ENCODE assay signal across 23 cellular contexts in the genomic region with DNA sequence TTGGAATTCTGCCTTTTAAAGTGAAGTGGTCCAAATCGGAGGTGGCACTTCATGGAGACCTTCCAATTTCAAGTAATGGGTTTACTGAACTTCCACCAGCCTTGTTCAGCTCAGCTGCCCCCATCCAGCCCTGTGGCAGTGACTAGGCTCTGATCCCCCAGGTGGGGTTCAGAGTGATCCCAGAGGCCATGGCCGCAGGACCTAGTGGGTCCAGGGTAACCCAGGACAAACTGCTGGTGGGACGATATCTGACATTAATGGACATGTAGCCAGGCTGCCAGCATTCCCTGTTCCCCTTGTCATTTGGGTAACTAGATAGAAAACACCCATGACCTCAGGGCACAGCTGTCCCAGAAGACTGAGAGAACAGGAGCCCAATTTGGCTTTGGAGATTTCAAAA.
"Had no signal": no experiment of that assay in that cellular context is flagged by ENCODE, and none has a peak within 500 bp of the region (broad histone marks: within the 10 kb centered on the region; RNA-seq: fewer than 3 reads in every experiment).

No MANE protein-coding gene starts in this region.

- H3K27ac ChIP-seq: breast epithelium, colonic mucosa, left ventricle myocardium inferior, ovary, vagina had no signal

- ATAC-seq: activated naive CD8-positive, alpha-beta T cell treated with anti-CD3 and anti-CD28 coated beads, Interleukin-2, amount 50 U/mL, for 24 hours; sciatic nerve; stimulated activated effector memory CD8-positive, alpha-beta T cell treated with anti-CD3 and anti-CD28 coated beads, Interleukin-12 subunit alpha, Interleukin-12 subunit beta, amount 100 ng/mL, for 72 hours had no signal

- H3K4me3 Mint-ChIP-seq: activated naive CD4-positive, alpha-beta T cell treated with anti-CD3 and anti-CD28 coated beads, Interleukin-2, amount 50 U/mL, for 24 hours; activated naive CD8-positive, alpha-beta T cell treated with anti-CD3 and anti-CD28 coated beads, Interleukin-2, amount 50 U/mL, for 24 hours; activated T-cell treated with anti-CD3 and anti-CD28 coated beads, Interleukin-2, amount 50 U/mL, for 24 hours; naive B cell; nephron progenitor cell; stimulated activated effector memory CD8-positive, alpha-beta T cell treated with anti-CD3 and anti-CD28 coated beads, Interleukin-12 subunit alpha, Interleukin-12 subunit beta, amount 100 ng/mL, for 72 hours; stimulated activated naive CD8-positive, alpha-beta T cell treated with anti-CD3 and anti-CD28 coated beads, Interleukin-15, Interleukin-2, amounts not matched to agents 100 ng/mL and 50 ng/mL, for 24 hours; T-helper 2 cell treated with Interferon-gamma antibody and Interleukin-4, amounts not matched to agents 5 μg/mL and 100 μg/mL, for 36 hours; type B pancreatic cell had no signal

- H3K9me3 ChIP-seq: breast epithelium, colonic mucosa, left ventricle myocardium inferior, ovary, vagina had no signal

- DNase-seq: activated CD4-positive, alpha-beta T cell treated with anti-CD3 and anti-CD28 coated beads for 48 hours; activated CD4-positive, alpha-beta T cell treated with anti-CD3 and anti-CD28 coated beads, Interleukin-2, amount 50 U/mL, for 48 hours; activated naive CD8-positive, alpha-beta T cell treated with anti-CD3 and anti-CD28 coated beads, Interleukin-2, amount 50 U/mL, for 24 hours; activated T-cell treated with anti-CD3 and anti-CD28 coated beads, Interleukin-2, amount 50 U/mL, for 24 hours; colonic mucosa; effector CD8-positive, alpha-beta T cell; left ventricle myocardium inferior; naive B cell; nephron progenitor cell; ovary; small intestine; stimulated activated CD4-positive, alpha-beta T cell treated with anti-CD3 and anti-CD28 coated beads, Interleukin-4, amount 100 ng/mL, for 24 hours; T-helper 1 cell had no signal

- H3K36me3 ChIP-seq: breast epithelium, colonic mucosa, left ventricle myocardium inferior, ovary, vagina had no signal

- H3K4me3 ChIP-seq: breast epithelium, colonic mucosa, left ventricle myocardium inferior, lung, ovary, vagina had no signal

- H3K27me3 ChIP-seq: colonic mucosa, ovary, vagina had no signal

- H3K4me1 ChIP-seq: breast epithelium, colonic mucosa, vagina had no signal

- H3K36me3 Mint-ChIP-seq: naive B cell; stimulated activated effector memory CD8-positive, alpha-beta T cell treated with anti-CD3 and anti-CD28 coated beads, Interleukin-12 subunit alpha, Interleukin-12 subunit beta, amount 100 ng/mL, for 72 hours; type B pancreatic cell had no signal

- H3K9me3 Mint-ChIP-seq: activated naive CD4-positive, alpha-beta T cell treated with anti-CD3 and anti-CD28 coated beads, Interleukin-2, amount 50 U/mL, for 24 hours; activated naive CD8-positive, alpha-beta T cell treated with anti-CD3 and anti-CD28 coated beads, Interleukin-2, amount 50 U/mL, for 24 hours; activated T-cell treated with anti-CD3 and anti-CD28 coated beads, Interleukin-2, amount 50 U/mL, for 24 hours; nephron progenitor cell; stimulated activated effector memory CD8-positive, alpha-beta T cell treated with anti-CD3 and anti-CD28 coated beads, Interleukin-12 subunit alpha, Interleukin-12 subunit beta, amount 100 ng/mL, for 72 hours; stimulated activated naive CD8-positive, alpha-beta T cell treated with anti-CD3 and anti-CD28 coated beads, Interleukin-15, Interleukin-2, amounts not matched to agents 100 ng/mL and 50 ng/mL, for 24 hours; T-helper 2 cell treated with Interferon-gamma antibody and Interleukin-4, amounts not matched to agents 5 μg/mL and 100 μg/mL, for 36 hours; type B pancreatic cell had no signal

- H3K27ac Mint-ChIP-seq: activated naive CD4-positive, alpha-beta T cell treated with anti-CD3 and anti-CD28 coated beads, Interleukin-2, amount 50 U/mL, for 24 hours; activated naive CD8-positive, alpha-beta T cell treated with anti-CD3 and anti-CD28 coated beads, Interleukin-2, amount 50 U/mL, for 24 hours; activated T-cell treated with anti-CD3 and anti-CD28 coated beads, Interleukin-2, amount 50 U/mL, for 24 hours; naive B cell; nephron progenitor cell; progenitor cell of endocrine pancreas; stimulated activated effector memory CD8-positive, alpha-beta T cell treated with anti-CD3 and anti-CD28 coated beads, Interleukin-12 subunit alpha, Interleukin-12 subunit beta, amount 100 ng/mL, for 72 hours; stimulated activated naive CD8-positive, alpha-beta T cell treated with anti-CD3 and anti-CD28 coated beads, Interleukin-15, Interleukin-2, amounts not matched to agents 100 ng/mL and 50 ng/mL, for 24 hours; T-helper 2 cell treated with Interferon-gamma antibody and Interleukin-4, amounts not matched to agents 5 μg/mL and 100 μg/mL, for 36 hours; type B pancreatic cell had no signal

- H3K4me1 Mint-ChIP-seq: activated naive CD4-positive, alpha-beta T cell treated with anti-CD3 and anti-CD28 coated beads, Interleukin-2, amount 50 U/mL, for 24 hours; activated naive CD8-positive, alpha-beta T cell treated with anti-CD3 and anti-CD28 coated beads, Interleukin-2, amount 50 U/mL, for 24 hours; stimulated activated effector memory CD8-positive, alpha-beta T cell treated with anti-CD3 and anti-CD28 coated beads, Interleukin-12 subunit alpha, Interleukin-12 subunit beta, amount 100 ng/mL, for 72 hours had no signal
